In the genomic region with DNA sequence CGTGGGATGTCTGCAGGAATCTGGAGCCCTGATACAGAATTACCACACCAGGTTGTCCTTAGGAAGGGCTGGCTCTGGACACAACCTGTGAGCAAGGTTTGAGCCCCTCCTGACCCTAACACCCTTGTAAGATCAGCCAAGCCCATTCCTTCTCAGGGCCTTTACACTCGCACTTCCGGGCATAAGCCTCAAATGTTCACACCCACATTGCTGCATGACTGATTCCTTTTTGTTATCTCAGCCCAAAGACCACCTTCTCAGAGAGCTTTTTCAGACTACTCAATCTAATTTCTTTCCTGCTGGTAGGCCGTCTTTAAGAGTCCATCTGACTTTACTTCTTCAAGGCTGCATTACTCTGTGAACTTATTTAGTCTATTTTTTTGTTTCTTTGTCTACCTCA, we compare ENCODE assay signal across 39 cellular contexts.
"Had no signal": no experiment of that assay in that cellular context is flagged by ENCODE, and none has a peak within 500 bp of the region (broad histone marks: within the 10 kb centered on the region; RNA-seq: fewer than 3 reads in every experiment).

No MANE protein-coding gene starts in this region.

- H3K27me3 ChIP-seq: ascending aorta, body of pancreas, brain microvascular endothelial cell, breast epithelium, cardiac muscle cell had no signal

- H3K4me1 ChIP-seq: adrenal gland, ascending aorta, body of pancreas, breast epithelium had no signal

- H3K9me3 ChIP-seq: adrenal gland, ascending aorta, body of pancreas, breast epithelium had no signal

- H3K4me3 ChIP-seq: adrenal gland, ascending aorta, body of pancreas, breast epithelium, cardiac muscle cell had no signal

- H3K27ac ChIP-seq: adrenal gland, ascending aorta, body of pancreas, brain microvascular endothelial cell, breast epithelium, cardiac muscle cell had no signal

- H3K27ac Mint-ChIP-seq: activated naive CD4-positive, alpha-beta T cell treated with anti-CD3 and anti-CD28 coated beads for 36 hours; activated naive CD4-positive, alpha-beta T cell treated with anti-CD3 and anti-CD28 coated beads, Interleukin-2, amount 10 ng/mL, durations not matched to agents 7 days and 5 days; activated naive CD4-positive, alpha-beta T cell treated with anti-CD3 and anti-CD28 coated beads, Interleukin-2, amount 50 U/mL, for 24 hours; activated naive CD4-positive, alpha-beta T cell treated with anti-CD3 and anti-CD28 coated beads, Interleukin-2, amount 50 U/mL, for 72 hours; activated naive CD8-positive, alpha-beta T cell; activated naive CD8-positive, alpha-beta T cell treated with anti-CD3 and anti-CD28 coated beads, Interleukin-2, amount 10 ng/mL, durations not matched to agents 7 days and 5 days; activated naive CD8-positive, alpha-beta T cell treated with anti-CD3 and anti-CD28 coated beads, Interleukin-2, amount 50 U/mL, for 24 hours; activated T-cell treated with anti-CD3 and anti-CD28 coated beads, Interleukin-2, amount 50 U/mL, for 24 hours; activated T-cell treated with anti-CD3 and anti-CD28 coated beads, Interleukin-2, amount 50 U/mL, for 72 hours; activated T-helper 1 cell treated with anti-CD3 and anti-CD28 coated beads, Interleukin-12 subunit alpha, Interleukin-12 subunit beta, Interleukin-2, Interleukin-4 antibody, amounts not matched to agents 30 ng/mL and 10 ng/mL and 1 ng/mL, durations not matched to agents 14 hours and 24 hours and 36 hours; activated T-helper 17 cell treated with anti-CD3 and anti-CD28 coated beads, Interleukin-2, amount 50 U/mL, for 72 hours; activated T-helper 2 cell treated with anti-CD3 and anti-CD28 coated beads, Interferon-gamma antibody, Interleukin-2, Interleukin-4, amounts not matched to agents 10 μg/mL and 5 μg/mL and 100 μg/mL, durations not matched to agents 14 hours and 24 hours and 36 hours; brain had no signal

- H3K27me3 Mint-ChIP-seq: activated naive CD4-positive, alpha-beta T cell treated with anti-CD3 and anti-CD28 coated beads, Interleukin-2, amount 10 ng/mL, durations not matched to agents 7 days and 5 days; activated naive CD4-positive, alpha-beta T cell treated with anti-CD3 and anti-CD28 coated beads, Interleukin-2, amount 50 U/mL, for 24 hours; activated naive CD8-positive, alpha-beta T cell; activated naive CD8-positive, alpha-beta T cell treated with anti-CD3 and anti-CD28 coated beads, Interleukin-2, amount 10 ng/mL, durations not matched to agents 7 days and 5 days; activated naive CD8-positive, alpha-beta T cell treated with anti-CD3 and anti-CD28 coated beads, Interleukin-2, amount 50 U/mL, for 24 hours; activated T-helper 17 cell treated with anti-CD3 and anti-CD28 coated beads, Interleukin-2, amount 50 U/mL, for 72 hours; brain; central memory CD8-positive, alpha-beta T cell had no signal

- H3K4me3 Mint-ChIP-seq: activated naive CD4-positive, alpha-beta T cell treated with anti-CD3 and anti-CD28 coated beads for 36 hours; activated naive CD4-positive, alpha-beta T cell treated with anti-CD3 and anti-CD28 coated beads, Interleukin-2, amount 10 ng/mL, durations not matched to agents 7 days and 5 days; activated naive CD4-positive, alpha-beta T cell treated with anti-CD3 and anti-CD28 coated beads, Interleukin-2, amount 50 U/mL, for 24 hours; activated naive CD8-positive, alpha-beta T cell; activated naive CD8-positive, alpha-beta T cell treated with anti-CD3 and anti-CD28 coated beads, Interleukin-2, amount 10 ng/mL, durations not matched to agents 7 days and 5 days; activated naive CD8-positive, alpha-beta T cell treated with anti-CD3 and anti-CD28 coated beads, Interleukin-2, amount 50 U/mL, for 24 hours; activated T-cell treated with anti-CD3 and anti-CD28 coated beads, Interleukin-2, amount 50 U/mL, for 24 hours; activated T-cell treated with anti-CD3 and anti-CD28 coated beads, Interleukin-2, amount 50 U/mL, for 4 hours; activated T-cell treated with anti-CD3 and anti-CD28 coated beads, Interleukin-2, amount 50 U/mL, for 72 hours; activated T-helper 1 cell treated with anti-CD3 and anti-CD28 coated beads, Interleukin-12 subunit alpha, Interleukin-12 subunit beta, Interleukin-2, Interleukin-4 antibody, amounts not matched to agents 30 ng/mL and 10 ng/mL and 1 ng/mL, durations not matched to agents 14 hours and 24 hours and 36 hours; activated T-helper 17 cell treated with anti-CD3 and anti-CD28 coated beads, Interleukin-2, amount 50 U/mL, for 72 hours; brain; central memory CD8-positive, alpha-beta T cell had no signal

- H3K4me1 Mint-ChIP-seq: activated naive CD4-positive, alpha-beta T cell treated with anti-CD3 and anti-CD28 coated beads, Interleukin-2, amount 10 ng/mL, durations not matched to agents 7 days and 5 days; activated naive CD4-positive, alpha-beta T cell treated with anti-CD3 and anti-CD28 coated beads, Interleukin-2, amount 50 U/mL, for 24 hours; activated naive CD8-positive, alpha-beta T cell treated with anti-CD3 and anti-CD28 coated beads, Interleukin-2, amount 10 ng/mL, durations not matched to agents 7 days and 5 days; activated naive CD8-positive, alpha-beta T cell treated with anti-CD3 and anti-CD28 coated beads, Interleukin-2, amount 50 U/mL, for 24 hours; activated T-helper 17 cell treated with anti-CD3 and anti-CD28 coated beads, Interleukin-2, amount 50 U/mL, for 72 hours; brain; central memory CD8-positive, alpha-beta T cell had no signal

- FAIRE-seq: astrocyte, bronchial epithelial cell had no signal

- DNase-seq: activated effector memory CD4-positive, alpha-beta T cell treated with anti-CD3 and anti-CD28 coated beads, Interleukin-2, amount 50 U/mL, for 16 hours; activated effector memory CD4-positive, alpha-beta T cell treated with Interleukin-2 at 50 U/mL for 16 hours; activated gamma-delta T cell; activated gamma-delta T cell treated with Interleukin-2 at 50 U/mL for 16 hours; activated naive CD4-positive, alpha-beta T cell; activated naive CD4-positive, alpha-beta T cell treated with anti-CD3 and anti-CD28 coated beads for 36 hours; activated naive CD4-positive, alpha-beta T cell treated with anti-CD3 and anti-CD28 coated beads, Interleukin-2, amount 10 ng/mL, durations not matched to agents 7 days and 5 days; activated naive CD4-positive, alpha-beta T cell treated with anti-CD3 and anti-CD28 coated beads, Interleukin-2, amount 50 U/mL, for 16 hours; activated naive CD4-positive, alpha-beta T cell treated with Interleukin-2 at 50 U/mL for 16 hours; activated naive CD8-positive, alpha-beta T cell treated with anti-CD3 and anti-CD28 coated beads, Interleukin-2, amount 10 ng/mL, durations not matched to agents 7 days and 5 days; activated naive CD8-positive, alpha-beta T cell treated with anti-CD3 and anti-CD28 coated beads, Interleukin-2, amount 50 U/mL, for 24 hours; activated T-cell treated with anti-CD3 and anti-CD28 coated beads, Interleukin-2, amount 50 U/mL, for 1 hour; activated T-cell treated with anti-CD3 and anti-CD28 coated beads, Interleukin-2, amount 50 U/mL, for 24 hours; activated T-cell treated with anti-CD3 and anti-CD28 coated beads, Interleukin-2, amount 50 U/mL, for 4 hours; activated T-cell treated with anti-CD3 and anti-CD28 coated beads, Interleukin-2, amount 50 U/mL, for 48 hours; activated T-cell treated with anti-CD3 and anti-CD28 coated beads, Interleukin-2, amount 50 U/mL, for 72 hours; adrenal gland; amniotic stem cell; amygdala; anterior cingulate cortex; aorta; body of pancreas; brain microvascular endothelial cell; caudate nucleus; central memory CD4-positive, alpha-beta T cell; cerebellar nuclear complex had no signal

- H3K9me3 Mint-ChIP-seq: activated naive CD4-positive, alpha-beta T cell treated with anti-CD3 and anti-CD28 coated beads for 36 hours; activated naive CD8-positive, alpha-beta T cell treated with anti-CD3 and anti-CD28 coated beads, Interleukin-2, amount 50 U/mL, for 24 hours had no signal

- ATAC-seq: activated naive CD4-positive, alpha-beta T cell treated with anti-CD3 and anti-CD28 coated beads, Interleukin-2, amount 50 U/mL, for 72 hours; activated naive CD8-positive, alpha-beta T cell treated with anti-CD3 and anti-CD28 coated beads, Interleukin-2, amount 50 U/mL, for 24 hours; activated T-cell treated with anti-CD3 and anti-CD28 coated beads, Interleukin-2, amount 50 U/mL, for 4 hours; activated T-cell treated with anti-CD3 and anti-CD28 coated beads, Interleukin-2, amount 50 U/mL, for 72 hours; activated T-helper 17 cell treated with anti-CD3 and anti-CD28 coated beads, Interleukin-2, amount 50 U/mL, for 72 hours; body of pancreas had no signal

- H3K36me3 Mint-ChIP-seq: activated naive CD4-positive, alpha-beta T cell treated with anti-CD3 and anti-CD28 coated beads, Interleukin-2, amount 10 ng/mL, durations not matched to agents 7 days and 5 days; activated naive CD4-positive, alpha-beta T cell treated with anti-CD3 and anti-CD28 coated beads, Interleukin-2, amount 50 U/mL, for 24 hours; activated naive CD4-positive, alpha-beta T cell treated with anti-CD3 and anti-CD28 coated beads, Interleukin-2, amount 50 U/mL, for 72 hours; activated naive CD8-positive, alpha-beta T cell; activated naive CD8-positive, alpha-beta T cell treated with anti-CD3 and anti-CD28 coated beads, Interleukin-2, amount 10 ng/mL, durations not matched to agents 7 days and 5 days; brain had no signal

- H3K36me3 ChIP-seq: adrenal gland, ascending aorta, brain microvascular endothelial cell, breast epithelium, cardiac muscle cell had no signal
